9 cellular contexts compared by ENCODE assay signal in genomic region chr12:108825205-108825950, GRCh38. TPM values are rescaled to one million over a fixed set of nuclear protein-coding genes. Genes with fewer than 3 reads are reported as not detected.
DNase-seq lines count a peak whose midpoint lies in the region; FAIRE-seq and TF ChIP-seq lines count a peak whose summit lies in the region.
"Had no signal": no experiment of that assay in that cellular context is flagged by ENCODE, and none has a peak within 500 bp of the region (broad histone marks: within the 10 kb centered on the region; RNA-seq: fewer than 3 reads in every experiment).

No MANE protein-coding gene starts in this region.

- H3K9ac ChIP-seq in kidney (ENCODE audit: low read length in 2 of 2) = peak overlapping the region; percentile 45 to 70

- no peak overlapping the region for H3K4me3 Mint-ChIP-seq in activated naive CD4-positive, alpha-beta T cell treated with anti-CD3 and anti-CD28 coated beads, Interleukin-2, amount 10 ng/mL, durations not matched to agents 7 days and 5 days

- H3K9me3 ChIP-seq in A673 (ENCODE audit: low read depth, low read length, poor library complexity, severe bottlenecking) (no peaks in the 10 kb centered on the region), kidney (ENCODE audit: control insufficient read depth in 1 of 2, low read length in 2 of 2) (no peaks in the 10 kb centered on the region), tibial nerve (no peaks in the 10 kb centered on the region)

- H3K36me3 ChIP-seq in A673 (ENCODE audit: insufficient read depth, low read length, poor library complexity, severe bottlenecking) (peaks cover 33% of the 10 kb centered on the region), kidney (ENCODE audit: control insufficient read depth in 1 of 2, insufficient read depth in 2 of 2, low read length in 2 of 2) (peaks cover 0 to 2% of the 10 kb centered on the region in 2 donors), tibial nerve (peaks cover 0 to 17% (median 0%) of the 10 kb centered on the region in 3 donors)

- H3K27ac ChIP-seq in A673 (ENCODE audit: low read depth, low read length, poor library complexity, severe bottlenecking) (peak overlapping the region; percentile 42), kidney (ENCODE audit: low read depth in 2 of 2, low read length in 2 of 2) (peak overlapping the region; percentile 89 to 93), tibial nerve (peak overlapping the region; percentile 74 to 90 (median 84))

- peaks cover 39% of the 10 kb centered on the region for H3K4me1 ChIP-seq in A673 (ENCODE audit: insufficient read depth, low read length, poor library complexity, severe bottlenecking)
- H3K4me1 ChIP-seq in kidney (ENCODE audit: control insufficient read depth in 1 of 2, insufficient read depth in 1 of 2, low read depth in 1 of 2, low read length in 2 of 2) = peaks cover 49 to 53% of the 10 kb centered on the region in 2 donors
- H3K4me1 ChIP-seq in tibial nerve = peaks cover 0 to 100% (median 78%) of the 10 kb centered on the region in 4 donors

- peaks cover 18% of the 10 kb centered on the region for H3K36me3 Mint-ChIP-seq in activated naive CD4-positive, alpha-beta T cell treated with anti-CD3 and anti-CD28 coated beads, Interleukin-2, amount 10 ng/mL, durations not matched to agents 7 days and 5 days

- TF ChIP-seq POLR2A in tibial nerve (IDR thresholded peaks at IDR 0.05) = no peak

- FAIRE-seq in kidney (lab: Jason Lieb, UNC) = no peak
- FAIRE-seq: bronchial epithelial cell had no signal

- no peak for TF ChIP-seq CTCF in A673 (conservative IDR thresholded peaks at IDR 0.05; ENCODE audit: low read depth, low read length)
- no peak for TF ChIP-seq CTCF in GM20000 (IDR thresholded peaks at IDR 0.05; ENCODE audit: extremely low read depth, missing control alignments)
- TF ChIP-seq CTCF in WI38 (IDR thresholded peaks at IDR 0.05; ENCODE audit: low read depth, low read length) = no peak
- no peak for TF ChIP-seq CTCF in kidney (IDR thresholded peaks at IDR 0.05; ENCODE audit: borderline replicate concordance, extremely low read depth, insufficient read depth)
- TF ChIP-seq CTCF in tibial nerve (IDR thresholded peaks at IDR 0.05) = no peak

- DNase-seq in A673 (ENCODE audit: low spot score) (no peak), GM20000 (ENCODE audit: low spot score) (peak; percentile 65), kidney (no peak), tibial nerve (ENCODE audit: low spot score in 2 of 2) (no peak), AG08396 (ENCODE audit: low spot score) (no peak), SKM-1 (lab: John Stamatoyannopoulos, UW; ENCODE audit: unreplicated experiment) (no peak)
- DNase-seq in activated naive CD4-positive, alpha-beta T cell treated with anti-CD3 and anti-CD28 coated beads, Interleukin-2, amount 10 ng/mL, durations not matched to agents 7 days and 5 days = no peak

- POLR2A ChIA-PET in A673 (lab: Charles Lee; ENCODE audit: low non-redundant PET) = no interaction called here

- WGBS in tibial nerve, 2 donors = 4 to 6% methylated on average over 8 of the region's 8 CpGs

- no peaks in the 10 kb centered on the region for H3K27me3 ChIP-seq in A673 (replicated peaks; ENCODE audit: insufficient read depth, low read depth, low read length, poor library complexity)
- no peaks in the 10 kb centered on the region for H3K27me3 ChIP-seq in tibial nerve

- peaks cover 32% of the 10 kb centered on the region for H3K4me1 Mint-ChIP-seq in activated naive CD4-positive, alpha-beta T cell treated with anti-CD3 and anti-CD28 coated beads, Interleukin-2, amount 10 ng/mL, durations not matched to agents 7 days and 5 days

- TF ChIP-seq EP300 in tibial nerve (IDR thresholded peaks at IDR 0.05) = no peak

- intact Hi-C loops in A673 (cut with micrococcal nuclease; ENCODE audit: unreplicated experiment) = no loop called here
- intact Hi-C loops in kidney (cut with DNase I) = no loop called here

- H3K27me3 Mint-ChIP-seq in activated naive CD4-positive, alpha-beta T cell treated with anti-CD3 and anti-CD28 coated beads, Interleukin-2, amount 10 ng/mL, durations not matched to agents 7 days and 5 days = no peaks in the 10 kb centered on the region

- CTCF ChIA-PET in A673 (lab: Charles Lee) = interaction anchor here (0.5 kb wide), 1 partner anchor 1149 kb away, joined by 3 read pairs; no protein-coding TSS in a partner anchor
- CTCF ChIA-PET in activated naive CD4-positive, alpha-beta T cell treated with anti-CD3 and anti-CD28 coated beads, Interleukin-2, amount 10 ng/mL, durations not matched to agents 7 days and 5 days (lab: Charles Lee) = interaction anchor here (1.1 to 4.4 kb wide), 4 partner anchors 8 to 125 kb away, joined by 3 to 13 read pairs (median 7); no protein-coding TSS in a partner anchor

- BruUV-seq in A673 (replicated peaks; lab: Mats Ljungman, UMichigan) = no TSS peak

- no peak overlapping the region for H3K4me3 ChIP-seq in A673 (ENCODE audit: low read depth, low read length, poor library complexity, severe bottlenecking)
- peak overlapping the region; percentile 50 for H3K4me3 ChIP-seq in WI38 (ENCODE audit: low read depth, low read length)
- H3K4me3 ChIP-seq in kidney (ENCODE audit: low read length in 2 of 2) = peak overlapping the region; percentile 16 to 26
- H3K4me3 ChIP-seq in tibial nerve = peak overlapping the region; percentile 17 to 44 (median 20)

- no peak overlapping the region for H3K27ac Mint-ChIP-seq in activated naive CD4-positive, alpha-beta T cell treated with anti-CD3 and anti-CD28 coated beads, Interleukin-2, amount 10 ng/mL, durations not matched to agents 7 days and 5 days

- H3K9me3 Mint-ChIP-seq in activated naive CD4-positive, alpha-beta T cell treated with anti-CD3 and anti-CD28 coated beads, Interleukin-2, amount 10 ng/mL, durations not matched to agents 7 days and 5 days = no peaks in the 10 kb centered on the region

RNA-seq across cellular contexts. Expression of gene SSH1, which starts 32.0 kb away (rescaled TPM):
- total RNA-seq in A673 (2021) (36.1 and 39.0 TPM in 2 replicates), kidney (32.5 TPM), tibial nerve (10 to 100 TPM; 23.6 to 66.9 (median 28.0) TPM)
- 3.6 TPM for polyA plus RNA-seq in kidney (ENCODE audit: insufficient read depth, low read depth, low replicate concordance)

RNA-seq across cellular contexts. Expression of gene DAO, which starts 54.5 kb away (rescaled TPM):
- total RNA-seq in A673 (2021) = not detected in 2 replicates
- 0.41 TPM for total RNA-seq in kidney
- polyA plus RNA-seq in kidney (ENCODE audit: insufficient read depth, low read depth, low replicate concordance) = 50.4 TPM
- total RNA-seq in tibial nerve = not detected
- total RNA-seq: bronchial epithelial cell had no signal
